ENCODE assay signal across 1 cellular context in the genomic region with DNA sequence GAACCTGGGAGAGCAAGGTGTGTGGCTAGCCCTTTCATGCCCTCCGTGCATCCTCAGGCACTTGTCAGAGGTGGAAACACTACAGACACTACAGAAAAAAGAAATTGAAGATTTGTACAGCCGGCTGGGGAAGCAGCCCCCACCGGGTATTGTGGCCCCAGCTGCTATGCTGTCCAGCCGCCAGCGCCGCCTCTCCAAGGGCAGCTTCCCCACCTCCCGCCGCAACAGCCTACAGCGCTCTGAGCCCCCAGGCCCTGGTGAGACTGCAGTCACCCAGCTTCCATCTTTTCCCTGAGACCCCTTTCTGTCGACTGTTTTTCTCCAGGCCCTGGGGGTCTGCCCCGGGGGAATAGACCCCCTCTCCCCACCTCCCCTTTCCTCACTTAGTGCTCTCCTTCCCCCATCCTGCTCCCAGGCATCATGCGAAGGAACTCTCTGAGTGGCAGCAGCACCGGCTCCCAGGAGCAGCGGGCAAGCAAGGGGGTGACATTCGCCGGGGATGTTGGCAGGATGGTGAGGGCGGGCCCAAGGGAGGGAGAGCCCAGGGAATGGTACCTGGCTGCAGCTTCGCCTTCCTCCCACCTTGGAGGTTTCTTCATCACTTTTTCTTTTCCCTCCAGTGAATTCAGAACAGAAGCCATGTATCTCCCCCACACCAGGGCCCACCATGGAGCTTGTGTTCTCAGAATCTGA.
TF ChIP-seq lines count a peak whose summit lies in the region.

No MANE protein-coding gene starts in this region.

TF ChIP-seq in A549, 52 proteins besides CTCF, POLR2A, EP300 and RAD21:
- TF ChIP-seq FOSB (CRISPR knock-in tag; IDR thresholded peaks at IDR 0.05) (no peak), TFCP2L1 (CRISPR knock-in tag; IDR thresholded peaks at IDR 0.05) (no peak), POLR2AphosphoS2 (conservative IDR thresholded peaks at IDR 0.05; ENCODE audit: low read length) (no peak), ESRRA (IDR thresholded peaks at IDR 0.05; ENCODE audit: borderline replicate concordance, low read length) (no peak), RNF2 (IDR thresholded peaks at IDR 0.05; ENCODE audit: borderline replicate concordance, low read depth) (no peak), PHF8 (IDR thresholded peaks at IDR 0.05; ENCODE audit: borderline replicate concordance, low read depth) (no peak), HOXA7 (CRISPR knock-in tag; IDR thresholded peaks at IDR 0.05) (no peak), MAZ (IDR thresholded peaks at IDR 0.05; ENCODE audit: borderline replicate concordance, low read depth, low read length) (no peak), NR3C1 (IDR thresholded peaks at IDR 0.05) (no peak), RFX5 (IDR thresholded peaks at IDR 0.05) (no peak), ZSCAN20 (CRISPR knock-in tag; IDR thresholded peaks at IDR 0.05) (no peak), JUN (IDR thresholded peaks at IDR 0.05) (no peak), NFE2L2 (conservative IDR thresholded peaks at IDR 0.05; ENCODE audit: low read length) (no peak), HDAC2 (IDR thresholded peaks at IDR 0.05) (no peak)
- TF ChIP-seq, protein P1, sequence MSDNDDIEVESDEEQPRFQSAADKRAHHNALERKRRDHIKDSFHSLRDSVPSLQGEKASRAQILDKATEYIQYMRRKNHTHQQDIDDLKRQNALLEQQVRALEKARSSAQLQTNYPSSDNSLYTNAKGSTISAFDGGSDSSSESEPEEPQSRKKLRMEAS (IDR thresholded peaks at IDR 0.05), result no peak
- TF ChIP-seq, protein P2, sequence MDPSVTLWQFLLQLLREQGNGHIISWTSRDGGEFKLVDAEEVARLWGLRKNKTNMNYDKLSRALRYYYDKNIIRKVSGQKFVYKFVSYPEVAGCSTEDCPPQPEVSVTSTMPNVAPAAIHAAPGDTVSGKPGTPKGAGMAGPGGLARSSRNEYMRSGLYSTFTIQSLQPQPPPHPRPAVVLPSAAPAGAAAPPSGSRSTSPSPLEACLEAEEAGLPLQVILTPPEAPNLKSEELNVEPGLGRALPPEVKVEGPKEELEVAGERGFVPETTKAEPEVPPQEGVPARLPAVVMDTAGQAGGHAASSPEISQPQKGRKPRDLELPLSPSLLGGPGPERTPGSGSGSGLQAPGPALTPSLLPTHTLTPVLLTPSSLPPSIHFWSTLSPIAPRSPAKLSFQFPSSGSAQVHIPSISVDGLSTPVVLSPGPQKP (IDR thresholded peaks at IDR 0.05; ENCODE audit: low read depth, low read length), result no peak
